29 cellular contexts compared by ENCODE assay signal in genomic region chr5:151240891-151241290, GRCh38. TPM values are rescaled to one million over a fixed set of nuclear protein-coding genes. Genes with fewer than 3 reads are reported as not detected.
DNase-seq lines count a peak whose midpoint lies in the region; ATAC-seq, FAIRE-seq and TF ChIP-seq lines count a peak whose summit lies in the region.
"Had no signal": no experiment of that assay in that cellular context is flagged by ENCODE, and none has a peak within 500 bp of the region (broad histone marks: within the 10 kb centered on the region; RNA-seq: fewer than 3 reads in every experiment).

No MANE protein-coding gene starts in this region.

- no peak overlapping the region for H3K27ac ChIP-seq in SK-N-SH (ENCODE audit: low read depth in 2 of 2, low read length in 1 of 2)
- H3K27ac ChIP-seq in prostate gland = no peak overlapping the region
- no peak overlapping the region for H3K27ac ChIP-seq in pancreas
- H3K27ac ChIP-seq: foreskin keratinocyte, VCaP had no signal

- no peak for TF ChIP-seq EP300 in SK-N-SH (IDR thresholded peaks at IDR 0.05; ENCODE audit: borderline replicate concordance in 1 of 2, low read depth in 1 of 2, low read length in 1 of 2)

- H3K27me3 ChIP-seq in GM06990 (replicated peaks; ENCODE audit: control insufficient read depth, insufficient read depth, low read length) (no peaks in the 10 kb centered on the region), SK-N-SH (ENCODE audit: insufficient read depth) (no peaks in the 10 kb centered on the region; the same call in 1 of the 2 replicates), prostate gland (replicated peaks; ENCODE audit: insufficient read depth) (no peaks in the 10 kb centered on the region), pancreas (no peaks in the 10 kb centered on the region)
- H3K27me3 ChIP-seq: BE2C had no signal

- CTCF ChIA-PET in SK-N-SH (lab: Yijun Ruan, JAX) = interaction anchor here (0.7 to 3.1 kb wide), 7 partner anchors 11 to 126 kb away, joined by 3 to 22 read pairs (median 6); no protein-coding TSS in a partner anchor
- CTCF ChIA-PET in activated naive CD4-positive, alpha-beta T cell treated with anti-CD3 and anti-CD28 coated beads for 36 hours (lab: Charles Lee) = interaction anchor here (0.6 to 6.5 kb wide), 9 partner anchors 8 to 441 kb away, joined by 3 to 39 read pairs (median 6); partner anchors contain the start of genes CCDC69 and GM2A

- TF ChIP-seq CTCF in GM06990 (IDR thresholded peaks at IDR 0.05; ENCODE audit: insufficient read depth, low read length, poor library complexity, severe bottlenecking) = no peak
- no peak for TF ChIP-seq CTCF in SK-N-SH (IDR thresholded peaks at IDR 0.05)
- no peak for TF ChIP-seq CTCF in prostate gland (IDR thresholded peaks at IDR 0.05)
- no peak for TF ChIP-seq CTCF in pancreas (IDR thresholded peaks at IDR 0.05)

- intact Hi-C loops in activated naive CD4-positive, alpha-beta T cell treated with anti-CD3 and anti-CD28 coated beads for 36 hours (cut with micrococcal nuclease) = no loop called here
- intact Hi-C loops in prostate gland (cut with DNase I) = no loop called here
- intact Hi-C loops in pancreas (cut with DNase I) = loop anchor here in 1 of 3 donors (10.0 kb wide), 1 partner anchor 116 kb away; no protein-coding TSS in a partner anchor

- peak overlapping the region in 4 of 6 donors; percentile 1 to 91 (median 70) for H3K27ac Mint-ChIP-seq in naive B cell
- no peak overlapping the region for H3K27ac Mint-ChIP-seq in activated naive CD4-positive, alpha-beta T cell treated with anti-CD3 and anti-CD28 coated beads for 36 hours
- H3K27ac Mint-ChIP-seq: activated CD4-positive, alpha-beta T cell treated with anti-CD3 and anti-CD28 coated beads, Interleukin-2, amount 10 ng/mL, durations not matched to agents 24 days and 14 days; immature natural killer cell; T-helper 2 cell treated with Interferon-gamma antibody and Interleukin-4, amounts not matched to agents 5 μg/mL and 100 μg/mL, for 36 hours had no signal

- H3K36me3 ChIP-seq in GM06990 (ENCODE audit: control insufficient read depth, insufficient read depth, low read length) (no peaks in the 10 kb centered on the region), SK-N-SH (replicated peaks in 1 of 2; ENCODE audit: control insufficient read depth in 1 of 2, insufficient read depth in 2 of 2, low read length in 1 of 2) (no peaks in the 10 kb centered on the region), prostate gland (no peaks in the 10 kb centered on the region), pancreas (no peaks in the 10 kb centered on the region)
- H3K36me3 ChIP-seq: BE2C had no signal

- no peak for FAIRE-seq in pancreas (lab: Jason Lieb, UNC)
- FAIRE-seq: colon, small intestine had no signal

- no peak overlapping the region for H2AFZ ChIP-seq in SK-N-SH (ENCODE audit: low read depth)

- no peaks in the 10 kb centered on the region for H4K20me1 ChIP-seq in SK-N-SH (ENCODE audit: insufficient read depth)

- POLR2A ChIA-PET in SK-N-SH (lab: Yijun Ruan, JAX) = interaction anchor here (0.6 kb wide), 1 partner anchor 33 kb away, joined by 3 read pairs; no protein-coding TSS in a partner anchor

- H3K9me3 ChIP-seq in SK-N-SH (no peaks in the 10 kb centered on the region), prostate gland (no peaks in the 10 kb centered on the region), pancreas (no peaks in the 10 kb centered on the region)
- H3K9me3 ChIP-seq: BE2C had no signal

- H3K9ac ChIP-seq in SK-N-SH = no peak overlapping the region

- H3K4me1 Mint-ChIP-seq in naive B cell = peaks cover 57 to 92% (median 83%) of the 10 kb centered on the region in 3 donors
- peaks cover 17% of the 10 kb centered on the region for H3K4me1 Mint-ChIP-seq in activated naive CD4-positive, alpha-beta T cell treated with anti-CD3 and anti-CD28 coated beads for 36 hours (ENCODE audit: low read depth)

- WGBS in SK-N-SH (ENCODE audit: low lambda C conversion rate) = 89% methylated on average over 1 of the region's 1 CpG
- 70% methylated on average over 1 of the region's 1 CpG for WGBS in prostate gland
- 60 to 68% methylated on average over 1 of the region's 1 CpG for WGBS in pancreas, 2 donors

- H3K9me2 ChIP-seq in SK-N-SH = no peaks in the 10 kb centered on the region

- H3K9me3 Mint-ChIP-seq in naive B cell = no peaks in the 10 kb centered on the region
- no peaks in the 10 kb centered on the region for H3K9me3 Mint-ChIP-seq in activated naive CD4-positive, alpha-beta T cell treated with anti-CD3 and anti-CD28 coated beads for 36 hours
- H3K9me3 Mint-ChIP-seq: activated CD4-positive, alpha-beta T cell treated with anti-CD3 and anti-CD28 coated beads, Interleukin-2, amount 10 ng/mL, durations not matched to agents 24 days and 14 days; immature natural killer cell; T-helper 2 cell treated with Interferon-gamma antibody and Interleukin-4, amounts not matched to agents 5 μg/mL and 100 μg/mL, for 36 hours had no signal

- H3K4me1 ChIP-seq in SK-N-SH (ENCODE audit: control insufficient read depth in 1 of 2, insufficient read depth in 2 of 2, low read depth in 1 of 2, low read length in 1 of 2) = no peaks in the 10 kb centered on the region
- H3K4me1 ChIP-seq in prostate gland (replicated peaks) = no peaks in the 10 kb centered on the region
- no peaks in the 10 kb centered on the region for H3K4me1 ChIP-seq in pancreas
- H3K4me1 ChIP-seq: BE2C, foreskin keratinocyte had no signal

- no peaks in the 10 kb centered on the region for H3K36me3 Mint-ChIP-seq in naive B cell
- no peaks in the 10 kb centered on the region for H3K36me3 Mint-ChIP-seq in activated naive CD4-positive, alpha-beta T cell treated with anti-CD3 and anti-CD28 coated beads for 36 hours (ENCODE audit: low read depth)

- H3K4me2 ChIP-seq in SK-N-SH = no peak overlapping the region

- TF ChIP-seq RAD21 in SK-N-SH (IDR thresholded peaks at IDR 0.05; ENCODE audit: low read length) = no peak

- H3K4me3 ChIP-seq in GM06990 (replicated peaks; ENCODE audit: low read depth, low read length) = no peak overlapping the region
- H3K4me3 ChIP-seq in SK-N-SH (ENCODE audit: low read depth in 2 of 2, low read length in 1 of 2) = no peak overlapping the region
- H3K4me3 ChIP-seq in prostate gland = no peak overlapping the region
- H3K4me3 ChIP-seq in pancreas = no peak overlapping the region

- ATAC-seq in GM21717 (IDR thresholded peaks at IDR 0.05; ENCODE audit: unreplicated experiment) (peak; percentile 52), naive B cell (ENCODE audit: low read depth in 2 of 2) (peak; percentile 34 to 37), pancreas (no peak)
- ATAC-seq: esophagus mucosa, foreskin keratinocyte, left lobe of liver had no signal

- no peaks in the 10 kb centered on the region for H3K27me3 Mint-ChIP-seq in naive B cell
- no peaks in the 10 kb centered on the region for H3K27me3 Mint-ChIP-seq in activated naive CD4-positive, alpha-beta T cell treated with anti-CD3 and anti-CD28 coated beads for 36 hours (ENCODE audit: low read depth)
- H3K27me3 Mint-ChIP-seq: activated CD4-positive, alpha-beta T cell treated with anti-CD3 and anti-CD28 coated beads, Interleukin-2, amount 10 ng/mL, durations not matched to agents 24 days and 14 days had no signal

- peak overlapping the region in 5 of 8 donors; percentile 15 to 77 (median 40) for H3K4me3 Mint-ChIP-seq in naive B cell
- no peak overlapping the region for H3K4me3 Mint-ChIP-seq in activated naive CD4-positive, alpha-beta T cell treated with anti-CD3 and anti-CD28 coated beads for 36 hours
- H3K4me3 Mint-ChIP-seq: activated CD4-positive, alpha-beta T cell treated with anti-CD3 and anti-CD28 coated beads, Interleukin-2, amount 10 ng/mL, durations not matched to agents 24 days and 14 days; immature natural killer cell; T-helper 2 cell treated with Interferon-gamma antibody and Interleukin-4, amounts not matched to agents 5 μg/mL and 100 μg/mL, for 36 hours had no signal

- H3F3A ChIP-seq in SK-N-SH (replicated peaks; ENCODE audit: insufficient read depth) = peaks cover 2% of the 10 kb centered on the region

- H3K79me2 ChIP-seq in SK-N-SH (ENCODE audit: insufficient read depth) = no peaks in the 10 kb centered on the region

- DNase-seq in GM06990 (ENCODE audit: extremely low read depth, insufficient read length) (peak; percentile 52), NAMALWA (ENCODE audit: low spot score) (peak; percentile 38), naive B cell (no peak), SK-N-SH (no peak), prostate gland (ENCODE audit: low spot score) (no peak), pancreas (no peak)
- DNase-seq in activated naive CD4-positive, alpha-beta T cell treated with anti-CD3 and anti-CD28 coated beads for 36 hours = no peak
- DNase-seq: activated CD4-positive, alpha-beta T cell treated with anti-CD3 and anti-CD28 coated beads, Interleukin-2, amount 10 ng/mL, durations not matched to agents 24 days and 14 days; activated naive CD4-positive, alpha-beta T cell; activated T-cell treated with anti-CD3 and anti-CD28 coated beads, Interleukin-2, amount 50 U/mL, for 48 hours; amniotic stem cell; BE2C; foreskin keratinocyte; GF-D8; immature natural killer cell; IMR-90; NCI-H2171 treated with DMSO at 0.1 percent for 48 hours; NCI-H69; nucleus accumbens; retina; small intestine; stimulated activated CD4-positive, alpha-beta T cell treated with anti-CD3 and anti-CD28 coated beads, Interleukin-2, amount 100 ng/mL, for 24 hours had no signal

- TF ChIP-seq POLR2A in prostate gland (IDR thresholded peaks at IDR 0.05) = no peak

TF ChIP-seq in SK-N-SH, 30 proteins besides CTCF, POLR2A, EP300 and RAD21 (continues in another document):
- TF ChIP-seq FOXJ3 (CRISPR knock-in tag; IDR thresholded peaks at IDR 0.05) (no peak), ELF1 (IDR thresholded peaks at IDR 0.05) (no peak), RXRA (IDR thresholded peaks at IDR 0.05; ENCODE audit: borderline replicate concordance, low read depth) (no peak), FOXM1 (IDR thresholded peaks at IDR 0.05; ENCODE audit: low read depth) (no peak), EZH2phosphoT487 (IDR thresholded peaks at IDR 0.05; ENCODE audit: borderline replicate concordance, low read depth) (no peak)

RNA-seq across cellular contexts. Expression of gene GM2A, which starts 12.1 kb away (rescaled TPM):
- polyA plus RNA-seq in naive B cell (ENCODE audit: low read depth in 6 of 6) = 10 to 100 TPM; 37.6 to 74.5 (median 53.4) TPM
- polyA plus RNA-seq in SK-N-SH (2012; rRNA removed) = 8.0 and 10.2 TPM in 2 replicates
- polyA plus RNA-seq in SK-N-SH (2012; cell fraction: cytosol; rRNA removed) = 7.5 and 8.2 TPM in 2 replicates
- 4.2 and 4.7 TPM in 2 replicates for polyA plus RNA-seq in SK-N-SH (2012; cell fraction: nucleus; rRNA removed)
- total RNA-seq in activated naive CD4-positive, alpha-beta T cell treated with anti-CD3 and anti-CD28 coated beads for 36 hours = 10 to 100 TPM; 21.1 to 21.8 TPM
- 10 to 100 TPM; 48.9 to 60.0 TPM for total RNA-seq in prostate gland
- 10 to 100 TPM in 4 of 6 donors, 1 to 10 TPM in 2; 7.8 to 25.0 (median 13.1) TPM for total RNA-seq in pancreas
- 1 to 10 TPM; 6.4 to 7.9 TPM for polyA plus RNA-seq in pancreas

RNA-seq across cellular contexts. Expression of gene CCDC69, which starts 17.0 kb away (rescaled TPM):
- polyA plus RNA-seq in naive B cell (ENCODE audit: low read depth in 6 of 6) = 100 to 1,000 TPM in 3 of 6 donors, 10 to 100 TPM in 3; 76.4 to 143 (median 98.1) TPM
- polyA plus RNA-seq in SK-N-SH (2012; rRNA removed) = 0.38 and 0.54 TPM in 2 replicates
- polyA plus RNA-seq in SK-N-SH (2012; cell fraction: cytosol; rRNA removed) = 0.41 and 0.56 TPM in 2 replicates
- polyA plus RNA-seq in SK-N-SH (2012; cell fraction: nucleus; rRNA removed) = 0.21 and 0.22 TPM in 2 replicates
- 10 to 100 TPM; 15.5 to 18.5 TPM for total RNA-seq in activated naive CD4-positive, alpha-beta T cell treated with anti-CD3 and anti-CD28 coated beads for 36 hours
- total RNA-seq in prostate gland = 10 to 100 TPM; 28.2 to 53.8 TPM
- 10 to 100 TPM; 18.1 to 23.1 (median 20.4) TPM for total RNA-seq in pancreas
- polyA plus RNA-seq in pancreas = 10 to 100 TPM in 1 of 2 donors, 1 to 10 TPM in 1; 8.1 to 29.4 TPM
- total RNA-seq: A673 had no signal

Comparison
In these comparisons a context has a peak if more than half of its experiments do, and no peak if none do; other contexts are left out.
1. DNase-seq: peak in GM06990 (single experiment) and NAMALWA (single experiment); none in naive B cell (single experiment), SK-N-SH (single experiment), activated naive CD4-positive, alpha-beta T cell treated with anti-CD3 and anti-CD28 coated beads for 36 hours (single experiment), prostate gland (single experiment) and pancreas (0 of 6).
2. ATAC-seq: peak in GM21717 (single experiment) and naive B cell (2 of 2); none in pancreas (0 of 4).